ENCODE assay signal across 8 cellular contexts in genomic region chr10:61943699-61944444, GRCh38. TPM values are rescaled to one million over a fixed set of nuclear protein-coding genes. Genes with fewer than 3 reads are reported as not detected.
DNase-seq lines count a peak whose midpoint lies in the region; ATAC-seq and TF ChIP-seq lines count a peak whose summit lies in the region.

No MANE protein-coding gene starts in this region.

- H3K4me3 ChIP-seq in brain microvascular endothelial cell (ENCODE audit: low read depth, low read length), result no peak overlapping the region
- H3K4me3 ChIP-seq in right lobe of liver, result peak overlapping the region in 2 of 3 donors; percentile 17 to 25
- no peak overlapping the region for H3K4me3 ChIP-seq in uterus

- no peaks in the 10 kb centered on the region for H3K9me3 ChIP-seq in CD4-positive, alpha-beta T cell (ENCODE audit: control insufficient read depth, low read length)
- H3K9me3 ChIP-seq in right lobe of liver (no peaks in the 10 kb centered on the region), uterus (no peaks in the 10 kb centered on the region)

- no peaks in the 10 kb centered on the region for H3K27me3 Mint-ChIP-seq in CD4-positive, alpha-beta T cell

- H3K27me3 ChIP-seq in CD4-positive, alpha-beta T cell (ENCODE audit: control insufficient read depth, insufficient read depth, low read length), result no peaks in the 10 kb centered on the region
- no peaks in the 10 kb centered on the region for H3K27me3 ChIP-seq in brain microvascular endothelial cell (replicated peaks)
- H3K27me3 ChIP-seq in right lobe of liver, result no peaks in the 10 kb centered on the region
- H3K27me3 ChIP-seq in uterus, result no peaks in the 10 kb centered on the region

- peak overlapping the region; percentile 82 for H3K27ac Mint-ChIP-seq in CD4-positive, alpha-beta T cell

- H3K36me3 ChIP-seq in brain microvascular endothelial cell (replicated peaks) (no peaks in the 10 kb centered on the region), right lobe of liver (no peaks in the 10 kb centered on the region), uterus (no peaks in the 10 kb centered on the region)

- H3K36me3 Mint-ChIP-seq in CD4-positive, alpha-beta T cell (ENCODE audit: low read depth), result peaks cover 72% of the 10 kb centered on the region

- TF ChIP-seq POLR2A in right lobe of liver (IDR thresholded peaks at IDR 0.05), result no peak
- TF ChIP-seq POLR2A in uterus (IDR thresholded peaks at IDR 0.05), result no peak

- H3K27ac ChIP-seq in CD4-positive, alpha-beta T cell (ENCODE audit: low read depth, low read length), result no peak overlapping the region
- H3K27ac ChIP-seq in brain microvascular endothelial cell (peak overlapping the region; percentile 84), right lobe of liver (peak overlapping the region; percentile 78 to 89 (median 84)), uterus (peak overlapping the region; percentile 80 to 91)

- peak; percentile 73 for ATAC-seq in CD4-positive, alpha-beta T cell (ENCODE audit: poor library complexity)
- ATAC-seq in GM21367 (IDR thresholded peaks at IDR 0.05; ENCODE audit: unreplicated experiment) (peak; percentile 31), right lobe of liver (peak; percentile 71 to 87 (median 80))

- peak in 1 of 10 experiments; percentile 9 for DNase-seq in CD4-positive, alpha-beta T cell
- peak; percentile 79 for DNase-seq in LHCN-M2 (ENCODE audit: low read depth)
- peak; percentile 37 for DNase-seq in brain microvascular endothelial cell
- no peak for DNase-seq in right lobe of liver
- no peak for DNase-seq in uterus
- no peak for DNase-seq in NCI-H524 treated with DMSO at 0.1 percent for 48 hours (lab: John Stamatoyannopoulos, UW)
- no peak for DNase-seq in AML-193 (lab: John Stamatoyannopoulos, UW)

- peak overlapping the region; percentile 59 for H3K4me3 Mint-ChIP-seq in CD4-positive, alpha-beta T cell

- POLR2A ChIA-PET in CD4-positive, alpha-beta T cell (lab: Charles Lee), result interaction anchor here (0.8 to 3.6 kb wide), 12 partner anchors 10 to 240 kb away, joined by 3 to 27 read pairs (median 4); no protein-coding TSS in a partner anchor

- H3K4me1 ChIP-seq in right lobe of liver (peaks cover 0 to 11% (median 0%) of the 10 kb centered on the region in 4 donors), uterus (peaks cover 0 to 3% of the 10 kb centered on the region in 2 donors)

- CTCF ChIA-PET in CD4-positive, alpha-beta T cell (lab: Charles Lee), result interaction anchor here (0.6 to 2.4 kb wide), 9 partner anchors 8 to 301 kb away, joined by 3 to 8 read pairs (median 5); no protein-coding TSS in a partner anchor

- intact Hi-C loops in CD4-positive, alpha-beta T cell (cut with DNase I, micrococcal nuclease), result loop anchor here in 1 of 2 experiments (1.0 to 2.0 kb wide), 3 partner anchors 42 to 107 kb away; no protein-coding TSS in a partner anchor
- intact Hi-C loops in right lobe of liver (cut with DNase I), result no loop called here
- intact Hi-C loops in uterus (cut with DNase I; ENCODE audit: low total_unique reads), result no loop called here

- no peaks in the 10 kb centered on the region for H3K9me3 Mint-ChIP-seq in CD4-positive, alpha-beta T cell

- in situ Hi-C loops in brain microvascular endothelial cell (cut with HindIII; ENCODE audit: low pct_ligation_motif_present, low sequenced_read_pairs), result no loop called here

- H3K4me1 Mint-ChIP-seq in CD4-positive, alpha-beta T cell (ENCODE audit: low read depth), result peaks cover 55% of the 10 kb centered on the region

- TF ChIP-seq CTCF in CD4-positive, alpha-beta T cell (IDR thresholded peaks at IDR 0.05), result peak; percentile 22
- TF ChIP-seq CTCF in brain microvascular endothelial cell (IDR thresholded peaks at IDR 0.05; ENCODE audit: low read depth, low read length, missing control alignments) (no peak), right lobe of liver (IDR thresholded peaks at IDR 0.05) (peak; percentile 14 to 37 (median 24)), uterus (IDR thresholded peaks at IDR 0.05) (peak in 2 of 4 experiments; percentile 8 to 16)

RNA-seq across cellular contexts. Expression of gene ARID5B, which starts 42.4 kb away (rescaled TPM):
- 10 to 100 TPM; 49.2 to 51.3 TPM for total RNA-seq in CD4-positive, alpha-beta T cell
- total RNA-seq in LHCN-M2 (2014; rRNA removed) (11.0 and 17.4 TPM in 2 replicates), right lobe of liver (10 to 100 TPM in 1 of 6 experiments, 1 to 10 TPM in 5; 2.7 to 10.5 (median 5.3) TPM), uterus (10 to 100 TPM; 38.7 to 64.1 (median 56.6) TPM)
- polyA plus RNA-seq in LHCN-M2 (2012), result 10.1 TPM

Comparison
In these comparisons a context has a peak if more than half of its experiments do, and no peak if none do; other contexts are left out.
1. DNase-seq: peak in LHCN-M2 (single experiment) and brain microvascular endothelial cell (single experiment); none in right lobe of liver (0 of 3), uterus (0 of 2), NCI-H524 treated with DMSO at 0.1 percent for 48 hours (single experiment) and AML-193 (0 of 2).
2. H3K4me3 ChIP-seq: peak in right lobe of liver (2 of 3); none in brain microvascular endothelial cell (single experiment) and uterus (0 of 2).
3. Peak in every context shown above with its lines, with median percentiles within 50 percentile points of each other: ATAC-seq.